Comparison of ENCODE assay signal across 19 cellular contexts in genomic region chr2:130198343-130198742, GRCh38. TPM values are rescaled to one million over a fixed set of nuclear protein-coding genes. Genes with fewer than 3 reads are reported as not detected.
A peak's percentile ranks its signal among the peaks of the same experiment; 100 is the strongest.
DNase-seq lines count a peak whose midpoint lies in the region; ATAC-seq, FAIRE-seq and TF ChIP-seq lines count a peak whose summit lies in the region.
"Had no signal": no experiment of that assay in that cellular context is flagged by ENCODE, and none has a peak within 500 bp of the region (broad histone marks: within the 10 kb centered on the region; RNA-seq: fewer than 3 reads in every experiment).

Gene TUBA3E, minus strand, starts transcription at chr2:130198439. Its CDS starts 79 bp downstream, at chr2:130198360.

- no peaks in the 10 kb centered on the region for H4K20me1 ChIP-seq in neural progenitor cell (ENCODE audit: low read depth)

- no peak within 1 kb of the TSS for H3K4me3 ChIP-seq in heart left ventricle
- no peak within 1 kb of the TSS for H3K4me3 ChIP-seq in right atrium auricular region
- H3K4me3 ChIP-seq in endodermal cell (ENCODE audit: low read length) = no peak within 1 kb of the TSS
- no peak within 1 kb of the TSS for H3K4me3 ChIP-seq in neural progenitor cell
- no peak within 1 kb of the TSS for H3K4me3 ChIP-seq in small intestine (ENCODE audit: low read depth in 1 of 2, low read length in 2 of 2)

- intact Hi-C loops in heart left ventricle (cut with DNase I) = no loop called here

- H3K27me3 Mint-ChIP-seq in endodermal cell (ENCODE audit: insufficient read depth) = peaks cover 5% of the 10 kb centered on the region
- peaks cover 4% of the 10 kb centered on the region for H3K27me3 Mint-ChIP-seq in neural progenitor cell (ENCODE audit: insufficient read depth, low read depth)
- peaks cover 0 to 11% of the 10 kb centered on the region in 2 donors for H3K27me3 Mint-ChIP-seq in effector memory CD8-positive, alpha-beta T cell

- H3K4me3 Mint-ChIP-seq in endodermal cell = no peak within 1 kb of the TSS
- peak within 1 kb of the TSS; percentile 35 for H3K4me3 Mint-ChIP-seq in neural progenitor cell
- no peak within 1 kb of the TSS for H3K4me3 Mint-ChIP-seq in effector memory CD8-positive, alpha-beta T cell
- H3K4me3 Mint-ChIP-seq: CD4-positive, CD25-positive, alpha-beta regulatory T cell; H9 had no signal

- H3K27ac ChIP-seq in heart left ventricle = no peak within 1 kb of the TSS
- no peak within 1 kb of the TSS for H3K27ac ChIP-seq in right atrium auricular region
- H3K27ac ChIP-seq in endodermal cell (ENCODE audit: low read depth, low read length) = no peak within 1 kb of the TSS
- no peak within 1 kb of the TSS for H3K27ac ChIP-seq in neural progenitor cell
- H3K27ac ChIP-seq in small intestine (ENCODE audit: low read depth in 1 of 2, low read length in 1 of 2) = no peak within 1 kb of the TSS

- TF ChIP-seq CTCF in heart left ventricle (IDR thresholded peaks at IDR 0.05) (no peak), right atrium auricular region (IDR thresholded peaks at IDR 0.05) (no peak), endodermal cell (conservative IDR thresholded peaks at IDR 0.05) (no peak), neural progenitor cell (IDR thresholded peaks at IDR 0.05) (no peak)

- 97 to 100% (median 97%) methylated on average over 4 to 26 of the region's 26 CpGs; no CpG with 5 or more reads in 1 of the 4 donors for WGBS in heart left ventricle, 4 donors
- 94 to 97% methylated on average over 19 to 26 of the region's 26 CpGs for WGBS in endodermal cell (ENCODE audit: insufficient coverage in 1 of 2, insufficient read length in 1 of 2), 2 experiments
- 94 to 98% (median 97%) methylated on average over 16 to 26 of the region's 26 CpGs for WGBS in small intestine, 3 donors

- H3K36me3 Mint-ChIP-seq in endodermal cell (ENCODE audit: low read depth) = no peaks in the 10 kb centered on the region
- H3K36me3 Mint-ChIP-seq in neural progenitor cell = no peaks in the 10 kb centered on the region
- H3K36me3 Mint-ChIP-seq in effector memory CD8-positive, alpha-beta T cell (ENCODE audit: insufficient read depth) = no peaks in the 10 kb centered on the region
- H3K36me3 Mint-ChIP-seq: CD4-positive, CD25-positive, alpha-beta regulatory T cell had no signal

- H3K9ac ChIP-seq in endodermal cell (ENCODE audit: extremely low read depth, low read length, poor library complexity, severe bottlenecking) (no peak within 1 kb of the TSS), neural progenitor cell (no peak within 1 kb of the TSS)

- H3K79me2 ChIP-seq in neural progenitor cell (ENCODE audit: low read depth) = no peaks in the 10 kb centered on the region

- H2AFZ ChIP-seq in neural progenitor cell (replicated peaks) = no peak within 1 kb of the TSS

- H3K4me2 ChIP-seq in neural progenitor cell = no peak within 1 kb of the TSS

- H3K36me3 ChIP-seq in heart left ventricle (no peaks in the 10 kb centered on the region), right atrium auricular region (no peaks in the 10 kb centered on the region), endodermal cell (ENCODE audit: control insufficient read depth, insufficient read depth, low read length) (no peaks in the 10 kb centered on the region), neural progenitor cell (no peaks in the 10 kb centered on the region), small intestine (ENCODE audit: control insufficient read depth in 2 of 2, insufficient read depth in 2 of 2, low read length in 2 of 2) (no peaks in the 10 kb centered on the region)
- H3K36me3 ChIP-seq: BE2C had no signal

- H3F3A ChIP-seq in neural progenitor cell (ENCODE audit: low read depth) = no peaks in the 10 kb centered on the region

- DNase-seq in heart left ventricle (no peak), right atrium auricular region (ENCODE audit: low spot score) (no peak), HT1080 (ENCODE audit: low read depth) (no peak), endodermal cell (peak; percentile 45), neural progenitor cell (ENCODE audit: low spot score) (no peak), small intestine (no peak), T-helper 9 cell (no peak)
- DNase-seq in effector memory CD8-positive, alpha-beta T cell = no peak
- DNase-seq: ACHN; BE2C; C1 segment of cervical spinal cord; Caco-2; CD4-positive, CD25-positive, alpha-beta regulatory T cell; DMS153; DMS79 treated with DMSO at 0.1 percent for 48 hours; GF-D8; GOT3; H9 had no signal

- peaks cover 0 to 7% (median 0%) of the 10 kb centered on the region in 12 donors for H3K4me1 ChIP-seq in heart left ventricle
- no peaks in the 10 kb centered on the region for H3K4me1 ChIP-seq in right atrium auricular region
- no peaks in the 10 kb centered on the region for H3K4me1 ChIP-seq in endodermal cell (ENCODE audit: control insufficient read depth, insufficient read depth, low read length)
- H3K4me1 ChIP-seq in neural progenitor cell = no peaks in the 10 kb centered on the region
- no peaks in the 10 kb centered on the region for H3K4me1 ChIP-seq in small intestine (ENCODE audit: control insufficient read depth in 2 of 2, insufficient read depth in 1 of 2, low read depth in 1 of 2, low read length in 1 of 2)
- H3K4me1 ChIP-seq: BE2C had no signal

- no peak for ATAC-seq in heart left ventricle
- ATAC-seq in effector memory CD8-positive, alpha-beta T cell (replicated peaks) = no peak

- H3K4me1 Mint-ChIP-seq in endodermal cell (no peaks in the 10 kb centered on the region), neural progenitor cell (peaks cover 2% of the 10 kb centered on the region)
- H3K4me1 Mint-ChIP-seq in effector memory CD8-positive, alpha-beta T cell (ENCODE audit: low read depth in 2 of 2) = no peaks in the 10 kb centered on the region
- H3K4me1 Mint-ChIP-seq: CD4-positive, CD25-positive, alpha-beta regulatory T cell; H9 had no signal

- no peak for FAIRE-seq in small intestine (lab: Jason Lieb, UNC)
- FAIRE-seq: A204.1 had no signal

- H3K27me3 ChIP-seq in heart left ventricle (no peaks in the 10 kb centered on the region), right atrium auricular region (no peaks in the 10 kb centered on the region), endodermal cell (ENCODE audit: control insufficient read depth, insufficient read depth, low read length, poor library complexity, severe bottlenecking) (no peaks in the 10 kb centered on the region), neural progenitor cell (no peaks in the 10 kb centered on the region), small intestine (ENCODE audit: control insufficient read depth in 2 of 2, insufficient read depth in 2 of 2, low read length in 2 of 2) (no peaks in the 10 kb centered on the region)
- H3K27me3 ChIP-seq: BE2C had no signal

- H3K9me3 ChIP-seq in heart left ventricle (no peaks in the 10 kb centered on the region), right atrium auricular region (no peaks in the 10 kb centered on the region), endodermal cell (ENCODE audit: control insufficient read depth, low read length) (no peaks in the 10 kb centered on the region), neural progenitor cell (ENCODE audit: low read depth) (no peaks in the 10 kb centered on the region), small intestine (ENCODE audit: control insufficient read depth, low read depth) (no peaks in the 10 kb centered on the region)
- H3K9me3 ChIP-seq: BE2C, Caco-2 had no signal

- no peak for TF ChIP-seq POLR2A in heart left ventricle (IDR thresholded peaks at IDR 0.05)

- H3K9me3 Mint-ChIP-seq in endodermal cell = peaks cover 6% of the 10 kb centered on the region
- no peaks in the 10 kb centered on the region for H3K9me3 Mint-ChIP-seq in neural progenitor cell
- H3K9me3 Mint-ChIP-seq in effector memory CD8-positive, alpha-beta T cell = no peaks in the 10 kb centered on the region
- H3K9me3 Mint-ChIP-seq: CD4-positive, CD25-positive, alpha-beta regulatory T cell; H9 had no signal

- no peak within 1 kb of the TSS for H3K27ac Mint-ChIP-seq in endodermal cell
- H3K27ac Mint-ChIP-seq in neural progenitor cell = no peak within 1 kb of the TSS
- no peak within 1 kb of the TSS for H3K27ac Mint-ChIP-seq in effector memory CD8-positive, alpha-beta T cell
- H3K27ac Mint-ChIP-seq: CD4-positive, CD25-positive, alpha-beta regulatory T cell had no signal

RNA-seq across cellular contexts. Expression of gene TUBA3E, which starts in this region (rescaled TPM):
- total RNA-seq in heart left ventricle = 100 to 1,000 TPM in 2 of 9 donors, 10 to 100 TPM in 3, 1 to 10 TPM in 4; 2.8 to 117 (median 44.7) TPM
- 100 to 1,000 TPM in 1 of 2 donors, 10 to 100 TPM in 1; 69.5 to 325 TPM for polyA plus RNA-seq in heart left ventricle
- total RNA-seq in right atrium auricular region = 1 to 10 TPM; 1.6 to 9.5 TPM
- total RNA-seq in HT1080 (2014; rRNA removed; shearing (Covaris generic)) = 11.1 and 14.6 TPM in 2 replicates
- polyA plus RNA-seq in HT1080 (2015; cell fraction: cytosol; rRNA removed) = 7.7 and 11.1 TPM in 2 replicates
- 4.9 and 8.0 TPM in 2 replicates for polyA plus RNA-seq in HT1080 (2015; cell fraction: nucleus; rRNA removed)
- total RNA-seq in endodermal cell = not detected
- polyA plus RNA-seq in endodermal cell (2013, experiment 1 of 2) = not detected
- not detected for polyA plus RNA-seq in endodermal cell (2013, experiment 2 of 2)
- total RNA-seq in neural progenitor cell (ENCODE audit: low replicate concordance) = not detected in 2 replicates
- 1 to 10 TPM in 1 of 3 donors, not detected in 2; 2.4 TPM for polyA plus RNA-seq in small intestine
- total RNA-seq: CD4-positive, CD25-positive, alpha-beta regulatory T cell had no signal
- polyA plus RNA-seq: CD4-positive, CD25-positive, alpha-beta regulatory T cell had no signal

Comparison
In these comparisons a context has a peak if more than half of its experiments do, and no peak if none do; other contexts are left out.
1. RNA of gene TUBA3E (polyA plus RNA-seq): 69.5 to 325 TPM in heart left ventricle; 2.4 TPM in small intestine; every median in the first group is over 10 times any median in the second.
2. Peak in DNase-seq in endodermal cell; RNA of the gene not detected or under 1 TPM.